In genomic region chr3:32193101-32193500, GRCh38 we compare ENCODE assay signal across 34 cellular contexts.
"Had no signal": no experiment of that assay in that cellular context is flagged by ENCODE, and none has a peak within 500 bp of the region (broad histone marks: within the 10 kb centered on the region; RNA-seq: fewer than 3 reads in every experiment).

No MANE protein-coding gene starts in this region.

- DNase-seq: Kasumi-1, KG1, MG63, MM.1S, MV-4-11, NCI-H1048, NCI-H1092, NCI-H1092 treated with DMSO at 0.1 percent for 48 hours, NCI-H1105, NCI-H1105 treated with DMSO at 0.1 percent for 48 hours, NCI-H1417, NCI-H1417 treated with DMSO at 0.1 percent for 48 hours, NCI-H1436, NCI-H1436 treated with DMSO at 0.1 percent for 48 hours, NCI-H146, NCI-H1694, NCI-H1694 treated with DMSO at 0.1 percent for 48 hours, NCI-H187, NCI-H187 treated with DMSO at 0.1 percent for 48 hours, NCI-H1930, NCI-H2029, NCI-H2029 treated with DMSO at 0.1 percent for 48 hours, NCI-H2081, NCI-H2081 treated with DMSO at 0.1 percent for 48 hours, NCI-H2107, NCI-H2171, NCI-H2171 treated with DMSO at 0.1 percent for 48 hours, NCI-H2227 treated with DMSO at 0.1 percent for 48 hours, NCI-H226, NCI-H345, NCI-H446, NCI-H446 treated with DMSO at 0.1 percent for 48 hours, NCI-H510A had no signal

- H3K27ac ChIP-seq: KMS-11 had no signal

- H3K4me3 ChIP-seq: MG63 had no signal

- H3K9me3 ChIP-seq: MG63 had no signal

- H3K36me3 ChIP-seq: MG63 had no signal

- H3K27me3 ChIP-seq: MG63 had no signal
